ENCODE assay signal across 17 cellular contexts in the genomic region with DNA sequence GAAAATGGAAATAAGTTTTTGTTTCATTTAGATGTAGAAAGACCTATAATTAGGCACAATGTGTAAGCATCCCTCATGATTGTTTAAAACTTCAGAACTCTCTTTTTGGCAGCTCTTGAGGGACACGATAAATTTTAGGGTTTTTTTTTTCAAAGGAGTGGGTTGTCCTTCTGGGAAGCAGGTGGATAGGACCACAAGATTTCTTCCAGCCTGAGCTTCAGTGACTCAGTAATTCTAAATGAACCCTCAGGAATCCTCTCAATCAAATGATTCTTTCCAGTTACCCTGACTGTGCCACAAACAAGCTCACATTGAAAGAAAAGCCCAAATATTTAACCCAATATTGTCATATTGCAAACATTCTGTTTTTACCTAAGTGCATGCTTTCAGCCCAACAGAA.
"Had no signal": no experiment of that assay in that cellular context is flagged by ENCODE, and none has a peak within 500 bp of the region (broad histone marks: within the 10 kb centered on the region; RNA-seq: fewer than 3 reads in every experiment).

No MANE protein-coding gene starts in this region.

- H3K27ac ChIP-seq: cardiac muscle cell, colonic mucosa, lower lobe of right lung, SK-N-MC had no signal

- DNase-seq: activated naive CD4-positive, alpha-beta T cell treated with Interleukin-2 at 50 U/mL for 16 hours; activated T-cell treated with anti-CD3 and anti-CD28 coated beads for 4 hours; anterior cingulate cortex; colonic mucosa; foreskin melanocyte; head of caudate nucleus; lower lobe of right lung; nephron progenitor cell; occipital lobe; stimulated activated CD4-positive, alpha-beta T cell treated with anti-CD3 and anti-CD28 coated beads, Interleukin-2, amount 100 ng/mL, for 48 hours; T-cell; T-helper 9 cell; transverse colon had no signal

- H3K9me3 ChIP-seq: colonic mucosa, lower lobe of right lung, transverse colon had no signal

- H3K36me3 ChIP-seq: cardiac muscle cell, colonic mucosa, lower lobe of right lung, transverse colon had no signal

- H3K4me1 ChIP-seq: colonic mucosa, lower lobe of right lung had no signal

- ATAC-seq: activated CD4-positive, CD25-positive, alpha-beta regulatory T cell treated with anti-CD3 and anti-CD28 coated beads, Interleukin-2, amount 50 U/mL, for 24 hours; stimulated activated memory B cell treated with anti-CD40 and anti-IgM and Interleukin-4, amounts not matched to agents 10 μg/mL and 1 μg/mL and 100 μg/mL, for 72 hours; T-cell had no signal

- H3K4me3 ChIP-seq: cardiac muscle cell, colonic mucosa, lower lobe of right lung, SK-N-MC, transverse colon had no signal

- H3K27me3 ChIP-seq: cardiac muscle cell, colonic mucosa, transverse colon had no signal
